In the genomic region with DNA sequence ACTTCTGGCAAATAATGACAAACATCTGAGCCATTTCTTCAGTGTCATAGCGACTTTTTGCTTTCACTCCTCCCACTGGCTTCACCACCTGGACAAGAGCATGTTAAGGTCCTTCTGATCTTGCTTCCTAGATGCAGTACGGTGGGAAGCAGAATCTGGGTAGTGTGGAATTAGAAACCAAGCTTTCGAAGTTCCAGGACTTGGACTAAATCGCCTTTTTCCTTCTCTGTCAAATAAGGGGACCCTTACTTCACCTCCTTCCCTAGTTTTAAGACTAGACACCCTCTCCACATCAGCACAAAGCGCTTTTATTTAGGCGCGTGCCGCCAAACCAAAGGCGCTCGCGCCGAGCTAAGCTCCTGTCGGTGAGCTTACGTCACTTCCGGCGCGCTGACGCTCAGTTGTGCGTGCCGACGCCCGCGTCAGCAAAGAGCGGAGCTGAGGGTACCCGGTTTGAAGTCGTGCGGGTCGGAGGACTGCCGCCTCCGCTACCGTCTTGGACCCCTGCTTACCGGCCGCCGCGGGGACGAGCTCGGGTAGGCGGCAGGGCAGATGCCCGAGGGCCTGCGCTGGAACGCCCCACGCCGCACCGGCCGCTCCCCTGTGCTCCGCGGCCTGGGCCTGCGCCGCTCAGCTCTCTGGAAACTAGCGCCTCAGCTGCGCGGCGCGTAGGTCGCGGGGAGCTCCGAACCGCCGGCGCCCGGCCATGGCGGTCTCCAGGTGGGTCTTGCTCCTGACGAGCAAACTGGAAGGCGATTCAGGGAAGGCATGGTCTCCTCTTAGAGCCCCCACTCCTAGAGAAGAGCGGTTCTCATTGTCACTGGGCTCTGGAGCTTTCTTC, we compare ENCODE assay signal across 1 cellular context.
TF ChIP-seq lines count a peak whose summit lies in the region.

A gene (plus strand): TSS at position 400 of the 841 bp plus-strand sequence. CDS start 307 bp downstream, at position 707.

TF ChIP-seq in GM23338, 12 proteins besides CTCF, POLR2A, EP300 and RAD21 (continued from another document):
- TF ChIP-seq, protein P1, sequence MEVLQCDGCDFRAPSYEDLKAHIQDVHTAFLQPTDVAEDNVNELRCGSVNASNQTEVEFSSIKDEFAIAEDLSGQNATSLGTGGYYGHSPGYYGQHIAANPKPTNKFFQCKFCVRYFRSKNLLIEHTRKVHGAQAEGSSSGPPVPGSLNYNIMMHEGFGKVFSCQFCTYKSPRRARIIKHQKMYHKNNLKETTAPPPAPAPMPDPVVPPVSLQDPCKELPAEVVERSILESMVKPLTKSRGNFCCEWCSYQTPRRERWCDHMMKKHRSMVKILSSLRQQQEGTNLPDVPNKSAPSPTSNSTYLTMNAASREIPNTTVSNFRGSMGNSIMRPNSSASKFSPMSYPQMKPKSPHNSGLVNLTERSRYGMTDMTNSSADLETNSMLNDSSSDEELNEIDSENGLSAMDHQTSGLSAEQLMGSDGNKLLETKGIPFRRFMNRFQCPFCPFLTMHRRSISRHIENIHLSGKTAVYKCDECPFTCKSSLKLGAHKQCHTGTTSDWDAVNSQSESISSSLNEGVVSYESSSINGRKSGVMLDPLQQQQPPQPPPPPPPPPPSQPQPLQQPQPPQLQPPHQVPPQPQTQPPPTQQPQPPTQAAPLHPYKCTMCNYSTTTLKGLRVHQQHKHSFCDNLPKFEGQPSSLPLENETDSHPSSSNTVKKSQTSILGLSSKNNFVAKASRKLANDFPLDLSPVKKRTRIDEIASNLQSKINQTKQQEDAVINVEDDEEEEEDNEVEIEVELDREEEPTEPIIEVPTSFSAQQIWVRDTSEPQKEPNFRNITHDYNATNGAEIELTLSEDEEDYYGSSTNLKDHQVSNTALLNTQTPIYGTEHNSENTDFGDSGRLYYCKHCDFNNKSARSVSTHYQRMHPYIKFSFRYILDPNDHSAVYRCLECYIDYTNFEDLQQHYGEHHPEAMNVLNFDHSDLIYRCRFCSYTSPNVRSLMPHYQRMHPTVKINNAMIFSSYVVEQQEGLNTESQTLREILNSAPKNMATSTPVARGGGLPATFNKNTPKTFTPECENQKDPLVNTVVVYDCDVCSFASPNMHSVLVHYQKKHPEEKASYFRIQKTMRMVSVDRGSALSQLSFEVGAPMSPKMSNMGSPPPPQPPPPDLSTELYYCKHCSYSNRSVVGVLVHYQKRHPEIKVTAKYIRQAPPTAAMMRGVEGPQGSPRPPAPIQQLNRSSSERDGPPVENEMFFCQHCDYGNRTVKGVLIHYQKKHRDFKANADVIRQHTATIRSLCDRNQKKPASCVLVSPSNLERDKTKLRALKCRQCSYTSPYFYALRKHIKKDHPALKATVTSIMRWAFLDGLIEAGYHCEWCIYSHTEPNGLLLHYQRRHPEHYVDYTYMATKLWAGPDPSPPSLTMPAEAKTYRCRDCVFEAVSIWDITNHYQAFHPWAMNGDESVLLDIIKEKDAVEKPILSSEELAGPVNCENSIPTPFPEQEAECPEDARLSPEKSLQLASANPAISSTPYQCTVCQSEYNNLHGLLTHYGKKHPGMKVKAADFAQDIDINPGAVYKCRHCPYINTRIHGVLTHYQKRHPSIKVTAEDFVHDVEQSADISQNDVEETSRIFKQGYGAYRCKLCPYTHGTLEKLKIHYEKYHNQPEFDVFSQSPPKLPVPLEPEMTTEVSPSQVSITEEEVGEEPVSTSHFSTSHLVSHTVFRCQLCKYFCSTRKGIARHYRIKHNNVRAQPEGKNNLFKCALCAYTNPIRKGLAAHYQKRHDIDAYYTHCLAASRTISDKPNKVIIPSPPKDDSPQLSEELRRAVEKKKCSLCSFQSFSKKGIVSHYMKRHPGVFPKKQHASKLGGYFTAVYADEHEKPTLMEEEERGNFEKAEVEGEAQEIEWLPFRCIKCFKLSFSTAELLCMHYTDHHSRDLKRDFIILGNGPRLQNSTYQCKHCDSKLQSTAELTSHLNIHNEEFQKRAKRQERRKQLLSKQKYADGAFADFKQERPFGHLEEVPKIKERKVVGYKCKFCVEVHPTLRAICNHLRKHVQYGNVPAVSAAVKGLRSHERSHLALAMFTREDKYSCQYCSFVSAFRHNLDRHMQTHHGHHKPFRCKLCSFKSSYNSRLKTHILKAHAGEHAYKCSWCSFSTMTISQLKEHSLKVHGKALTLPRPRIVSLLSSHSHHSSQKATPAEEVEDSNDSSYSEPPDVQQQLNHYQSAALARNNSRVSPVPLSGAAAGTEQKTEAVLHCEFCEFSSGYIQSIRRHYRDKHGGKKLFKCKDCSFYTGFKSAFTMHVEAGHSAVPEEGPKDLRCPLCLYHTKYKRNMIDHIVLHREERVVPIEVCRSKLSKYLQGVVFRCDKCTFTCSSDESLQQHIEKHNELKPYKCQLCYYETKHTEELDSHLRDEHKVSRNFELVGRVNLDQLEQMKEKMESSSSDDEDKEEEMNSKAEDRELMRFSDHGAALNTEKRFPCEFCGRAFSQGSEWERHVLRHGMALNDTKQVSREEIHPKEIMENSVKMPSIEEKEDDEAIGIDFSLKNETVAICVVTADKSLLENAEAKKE (CRISPR knock-in tag; IDR thresholded peaks at IDR 0.05), result no peak
